Comparison of ENCODE assay signal across 8 cellular contexts in genomic region chr2:63023444-63023843, GRCh38. TPM values are rescaled to one million over a fixed set of nuclear protein-coding genes. Genes with fewer than 3 reads are reported as not detected.
A peak's percentile ranks its signal among the peaks of the same experiment; 100 is the strongest.
DNase-seq lines count a peak whose midpoint lies in the region; ATAC-seq and TF ChIP-seq lines count a peak whose summit lies in the region.

No MANE protein-coding gene starts in this region.

- no peak overlapping the region for H3K27ac ChIP-seq in Karpas-422 (ENCODE audit: low read length)

- H3K9me2 ChIP-seq in Karpas-422 (replicated peaks; ENCODE audit: insufficient read depth, low read length), result no peaks in the 10 kb centered on the region

- ATAC-seq in WTC11 (peak; percentile 98), T-helper 17 cell (no peak)

- no peaks in the 10 kb centered on the region for H3K79me2 ChIP-seq in Karpas-422 (ENCODE audit: low read length)

- H3K4me1 ChIP-seq in Karpas-422 (ENCODE audit: low read length), result no peaks in the 10 kb centered on the region

- H3K27ac Mint-ChIP-seq in WTC11 (no peak overlapping the region), T-helper 17 cell (no peak overlapping the region)

- H3K4me1 Mint-ChIP-seq in WTC11 (no peaks in the 10 kb centered on the region), T-helper 17 cell (peaks cover 2% of the 10 kb centered on the region)

- H4K20me1 ChIP-seq in Karpas-422 (ENCODE audit: insufficient read depth, low read depth, low read length), result no peaks in the 10 kb centered on the region

- H3K9ac ChIP-seq in Karpas-422 (ENCODE audit: low read length), result no peak overlapping the region

- H3K4me2 ChIP-seq in Karpas-422 (ENCODE audit: low read depth, low read length, poor library complexity, severe bottlenecking), result no peak overlapping the region

- no peaks in the 10 kb centered on the region for H3K36me3 ChIP-seq in Karpas-422 (ENCODE audit: insufficient read depth, low read length)

- H3K9me3 ChIP-seq in Karpas-422 (ENCODE audit: low read length), result no peaks in the 10 kb centered on the region
- H3K9me3 ChIP-seq in T-helper 17 cell (ENCODE audit: control insufficient read depth, low read length, poor library complexity, severe bottlenecking), result no peaks in the 10 kb centered on the region

- H3K4me3 Mint-ChIP-seq in WTC11 (no peak overlapping the region), T-helper 17 cell (no peak overlapping the region)

- no peaks in the 10 kb centered on the region for H3K27me3 ChIP-seq in Karpas-422 (ENCODE audit: low read length)

- H2AFZ ChIP-seq in Karpas-422 (ENCODE audit: low read length), result no peak overlapping the region

- no peaks in the 10 kb centered on the region for H3K9me3 Mint-ChIP-seq in WTC11

- POLR2A ChIA-PET in WTC11 (lab: Charles Lee), result no interaction called here

- H3K36me3 Mint-ChIP-seq in WTC11, result no peaks in the 10 kb centered on the region
- peaks cover 5% of the 10 kb centered on the region for H3K36me3 Mint-ChIP-seq in T-helper 17 cell (ENCODE audit: low read depth)

- no peaks in the 10 kb centered on the region for H3K27me3 Mint-ChIP-seq in WTC11 (ENCODE audit: low read depth)
- no peaks in the 10 kb centered on the region for H3K27me3 Mint-ChIP-seq in T-helper 17 cell

- DNase-seq in NOMO-1 treated with DMSO at 0.1 percent for 48 hours (lab: John Stamatoyannopoulos, UW; ENCODE audit: unreplicated experiment) (peak; percentile 4), NOMO-1 treated with dmso at 0.1 percent for 144 hours (lab: John Stamatoyannopoulos, UW; ENCODE audit: unreplicated experiment) (no peak), Karpas-422 (peak; percentile 91), WTC11 (ENCODE audit: low spot score) (peak; percentile 35), myocyte (ENCODE audit: low read depth) (peak; percentile 36), CD1c-positive myeloid dendritic cell (ENCODE audit: extremely low spot score) (no peak), T-helper 17 cell (no peak)
- no peak for DNase-seq in activated naive CD4-positive, alpha-beta T cell treated with Interleukin-2 at 50 U/mL for 16 hours

- CTCF ChIA-PET in WTC11 (lab: Charles Lee), result interaction anchor here (1.4 kb wide), 1 partner anchor 11 kb away, joined by 3 read pairs; no protein-coding TSS in a partner anchor

- H3K4me3 ChIP-seq in Karpas-422 (ENCODE audit: low read length), result no peak overlapping the region

- TF ChIP-seq CTCF in WTC11 (IDR thresholded peaks at IDR 0.05), result peak; percentile 23

TF ChIP-seq in WTC11, 78 proteins besides CTCF, POLR2A, EP300 and RAD21:
- TF ChIP-seq SP1 (CRISPR knock-in tag; conservative IDR thresholded peaks at IDR 0.05), result no peak
- no peak for TF ChIP-seq IRF2 (CRISPR knock-in tag; IDR thresholded peaks at IDR 0.05; ENCODE audit: borderline replicate concordance, low read depth)
- no peak for TF ChIP-seq ZSCAN18 (CRISPR knock-in tag; IDR thresholded peaks at IDR 0.05)
- TF ChIP-seq FOXK1 (CRISPR knock-in tag; IDR thresholded peaks at IDR 0.05), result no peak
- no peak for TF ChIP-seq ZNF232 (CRISPR knock-in tag; IDR thresholded peaks at IDR 0.05)
- TF ChIP-seq ZBTB21 (CRISPR knock-in tag; IDR thresholded peaks at IDR 0.05; ENCODE audit: borderline replicate concordance), result no peak
- no peak for TF ChIP-seq ZNF425 (CRISPR knock-in tag; conservative IDR thresholded peaks at IDR 0.05)
- no peak for TF ChIP-seq FOXJ3 (CRISPR knock-in tag; IDR thresholded peaks at IDR 0.05; ENCODE audit: borderline replicate concordance)
- no peak for TF ChIP-seq TEAD4 (CRISPR knock-in tag; IDR thresholded peaks at IDR 0.05)
- no peak for TF ChIP-seq ZNF423 (CRISPR knock-in tag; IDR thresholded peaks at IDR 0.05)
- TF ChIP-seq ATF2 (CRISPR knock-in tag; IDR thresholded peaks at IDR 0.05; ENCODE audit: borderline replicate concordance, low read depth), result no peak
- no peak for TF ChIP-seq ATF1 (CRISPR knock-in tag; IDR thresholded peaks at IDR 0.05)
- TF ChIP-seq NR1H2 (CRISPR knock-in tag; IDR thresholded peaks at IDR 0.05), result no peak
- no peak for TF ChIP-seq MYBL2 (CRISPR knock-in tag; IDR thresholded peaks at IDR 0.05)
- no peak for TF ChIP-seq RORB (CRISPR knock-in tag; IDR thresholded peaks at IDR 0.05)

RNA-seq across cellular contexts. Expression of gene OTX1, which starts 27.2 kb away (rescaled TPM):
- 1.9 and 6.4 TPM in 2 replicates for total RNA-seq in Karpas-422 (2014; rRNA removed; shearing (Covaris generic); ENCODE audit: low replicate concordance)
- 0.90 to 1.6 TPM (median 1.2 TPM) in 3 replicates for total RNA-seq in WTC11 (2021)
- 0.62 TPM in 1 of 2 replicates, not detected in the other for total RNA-seq in myocyte
- polyA plus RNA-seq in myocyte (2012), result 0.20 TPM
- not detected for total RNA-seq in T-helper 17 cell

Comparison
In these comparisons a context has a peak if more than half of its experiments do, and no peak if none do; other contexts are left out.
1. DNase-seq: peak in NOMO-1 treated with DMSO at 0.1 percent for 48 hours (single experiment), Karpas-422 (single experiment), WTC11 (single experiment) and myocyte (single experiment); none in NOMO-1 treated with dmso at 0.1 percent for 144 hours (single experiment), CD1c-positive myeloid dendritic cell (single experiment), activated naive CD4-positive, alpha-beta T cell treated with Interleukin-2 at 50 U/mL for 16 hours (single experiment) and T-helper 17 cell (0 of 3).